ENCODE assay signal across 8 cellular contexts in genomic region chr3:96813134-96813819, GRCh38. TPM values are rescaled to one million over a fixed set of nuclear protein-coding genes. Genes with fewer than 3 reads are reported as not detected.
DNase-seq lines count a peak whose midpoint lies in the region; ATAC-seq and TF ChIP-seq lines count a peak whose summit lies in the region.

No MANE protein-coding gene starts in this region.

- DNase-seq in D341Med (ENCODE audit: low spot score) (peak; percentile 90), NCI-H774 (lab: John Stamatoyannopoulos, UW) (peak; percentile 84), amygdala (lab: John Stamatoyannopoulos, UW) (peak in 50 of 56 donors; percentile 11 to 80 (median 54)), right cardiac atrium (peak; percentile 62 to 85 (median 83)), psoas muscle (peak; percentile 52 to 65), GOT3 (lab: John Stamatoyannopoulos, UW) (no peak)

- intact Hi-C loops in right cardiac atrium (cut with DNase I) (no loop called here), psoas muscle (cut with DNase I) (no loop called here)

- H3K4me3 ChIP-seq in right cardiac atrium (ENCODE audit: low read length) (peak overlapping the region; percentile 43), psoas muscle (peak overlapping the region; percentile 61)

- peak; percentile 28 for TF ChIP-seq CTCF in psoas muscle (IDR thresholded peaks at IDR 0.05)

- WGBS in right cardiac atrium = 1% methylated on average over 79 of the region's 79 CpGs
- 0 to 1% (median 1%) methylated on average over 52 to 79 of the region's 79 CpGs for WGBS in psoas muscle, 3 donors

- H3K4me1 ChIP-seq in right cardiac atrium (ENCODE audit: control insufficient read depth, insufficient read depth, low read length) (no peaks in the 10 kb centered on the region), psoas muscle (no peaks in the 10 kb centered on the region)

- H3K27me3 ChIP-seq in right cardiac atrium (ENCODE audit: control insufficient read depth, insufficient read depth) = no peaks in the 10 kb centered on the region
- H3K27me3 ChIP-seq in psoas muscle (ENCODE audit: insufficient read depth in 3 of 3, low read length in 2 of 3) = peaks cover 0 to 57% (median 0%) of the 10 kb centered on the region in 3 donors

- peak; percentile 98 for ATAC-seq in GM19397 (IDR thresholded peaks at IDR 0.05; ENCODE audit: unreplicated experiment)
- peak; percentile 98 for ATAC-seq in HG03460 (IDR thresholded peaks at IDR 0.05; ENCODE audit: unreplicated experiment)
- ATAC-seq in right cardiac atrium = peak; percentile 90 to 94
- ATAC-seq in psoas muscle = peak; percentile 59 to 69 (median 64)

- H3K27ac ChIP-seq in right cardiac atrium (ENCODE audit: low read length) (no peak overlapping the region), psoas muscle (no peak overlapping the region)

- H3K36me3 ChIP-seq in psoas muscle (ENCODE audit: insufficient read depth in 1 of 2, low read depth in 1 of 2) = no peaks in the 10 kb centered on the region

- H3K9me3 ChIP-seq in right cardiac atrium (ENCODE audit: control insufficient read depth, low read length) = no peaks in the 10 kb centered on the region
- H3K9me3 ChIP-seq in psoas muscle = no peaks in the 10 kb centered on the region

RNA-seq across cellular contexts. Expression of gene EPHA6, which starts 1.1 kb away (rescaled TPM):
- 1 to 10 TPM in 2 of 4 donors, under 1 TPM in 2; 0.26 to 1.4 (median 0.91) TPM for total RNA-seq in right cardiac atrium
- polyA plus RNA-seq in right cardiac atrium = 0.05 TPM
- not detected for total RNA-seq in psoas muscle
- under 1 TPM in 1 of 3 donors, not detected in 2; 0.04 TPM for polyA plus RNA-seq in psoas muscle
